ENCODE assay signal across 2 cellular contexts in genomic region chr4:182242260-182242659, GRCh38. TPM values are rescaled to one million over a fixed set of nuclear protein-coding genes. Genes with fewer than 3 reads are reported as not detected.
"Had no signal": no experiment of that assay in that cellular context is flagged by ENCODE, and none has a peak within 500 bp of the region (broad histone marks: within the 10 kb centered on the region; RNA-seq: fewer than 3 reads in every experiment).

No MANE protein-coding gene starts in this region.

RNA-seq across cellular contexts. Expression of gene TENM3, which starts 0.9 kb away (rescaled TPM):
- polyA plus RNA-seq: HepG2, IgD-negative memory B cell had no signal
